7 cellular contexts compared by ENCODE assay signal in genomic region chr2:134258684-134259408, GRCh38. TPM values are rescaled to one million over a fixed set of nuclear protein-coding genes. Genes with fewer than 3 reads are reported as not detected.
A peak's percentile ranks its signal among the peaks of the same experiment; 100 is the strongest.
DNase-seq lines count a peak whose midpoint lies in the region; ATAC-seq and TF ChIP-seq lines count a peak whose summit lies in the region.

No MANE protein-coding gene starts in this region.

- DNase-seq in T-helper 2 cell (peak in 3 of 5 experiments; percentile 28 to 92 (median 65)), fibroblast of lung (ENCODE audit: low read depth in 2 of 2) (no peak), inferior parietal cortex (ENCODE audit: extremely low spot score) (no peak)
- DNase-seq in stimulated activated naive CD8-positive, alpha-beta T cell treated with anti-CD3 and anti-CD28 coated beads, Interleukin-15, amount 100 ng/mL, for 72 hours = peak; percentile 40 to 68

- TF ChIP-seq CTCF in fibroblast of lung (conservative IDR thresholded peaks at IDR 0.05 in 1 of 2, IDR thresholded peaks at IDR 0.05 in 1 of 2; ENCODE audit: low read depth in 1 of 2, low read length in 2 of 2) = no peak

- H3K79me2 ChIP-seq in fibroblast of lung (ENCODE audit: control insufficient read depth, insufficient read depth, low read length) = peaks cover 38% of the 10 kb centered on the region

- no peak overlapping the region for H2AFZ ChIP-seq in fibroblast of lung (ENCODE audit: low read length)

- peak; percentile 33 for ATAC-seq in GM21786 (IDR thresholded peaks at IDR 0.05; ENCODE audit: unreplicated experiment)
- peak; percentile 98 for ATAC-seq in stimulated activated naive CD8-positive, alpha-beta T cell treated with anti-CD3 and anti-CD28 coated beads, Interleukin-15, amount 100 ng/mL, for 72 hours
- ATAC-seq in HG02884 (IDR thresholded peaks at IDR 0.05; ENCODE audit: unreplicated experiment) = no peak
- no peak for ATAC-seq in HG03342 (IDR thresholded peaks at IDR 0.05; ENCODE audit: unreplicated experiment)

- H3K4me2 ChIP-seq in fibroblast of lung (ENCODE audit: extremely low read depth, insufficient read depth, low read length) = no peak overlapping the region

- peak overlapping the region in 1 of 2 donors; percentile 14 for H3K27ac Mint-ChIP-seq in stimulated activated naive CD8-positive, alpha-beta T cell treated with anti-CD3 and anti-CD28 coated beads, Interleukin-15, amount 100 ng/mL, for 72 hours

- peak overlapping the region; percentile 44 to 47 for H3K4me3 Mint-ChIP-seq in stimulated activated naive CD8-positive, alpha-beta T cell treated with anti-CD3 and anti-CD28 coated beads, Interleukin-15, amount 100 ng/mL, for 72 hours

- no peak overlapping the region for H3K4me3 ChIP-seq in fibroblast of lung (replicated peaks in 1 of 4; ENCODE audit: control extremely low read depth in 1 of 4, insufficient read depth in 1 of 4, low read depth in 3 of 4, low read length in 4 of 4)

- no peaks in the 10 kb centered on the region for H3K36me3 ChIP-seq in fibroblast of lung (ENCODE audit: control insufficient read depth, insufficient read depth, low read length)

- H3K27me3 ChIP-seq in fibroblast of lung (ENCODE audit: control insufficient read depth, insufficient read depth, low read length) = no peaks in the 10 kb centered on the region

- H3K9me3 Mint-ChIP-seq in stimulated activated naive CD8-positive, alpha-beta T cell treated with anti-CD3 and anti-CD28 coated beads, Interleukin-15, amount 100 ng/mL, for 72 hours = no peaks in the 10 kb centered on the region

- no peaks in the 10 kb centered on the region for H3K27me3 Mint-ChIP-seq in stimulated activated naive CD8-positive, alpha-beta T cell treated with anti-CD3 and anti-CD28 coated beads, Interleukin-15, amount 100 ng/mL, for 72 hours

- peak overlapping the region; percentile 31 for H3K27ac ChIP-seq in fibroblast of lung (ENCODE audit: insufficient read depth, low read length)

- no peak overlapping the region for H3K9ac ChIP-seq in fibroblast of lung (ENCODE audit: insufficient read depth, low read length)

- H4K20me1 ChIP-seq in fibroblast of lung (ENCODE audit: control insufficient read depth, extremely low read depth, insufficient read depth, low read length) = no peaks in the 10 kb centered on the region

- H3K4me1 ChIP-seq in fibroblast of lung (ENCODE audit: control insufficient read depth, extremely low read depth, insufficient read depth, low read length) = peaks cover 34% of the 10 kb centered on the region

- H3K4me1 Mint-ChIP-seq in stimulated activated naive CD8-positive, alpha-beta T cell treated with anti-CD3 and anti-CD28 coated beads, Interleukin-15, amount 100 ng/mL, for 72 hours = peaks cover 94% of the 10 kb centered on the region

- no peaks in the 10 kb centered on the region for H3K9me3 ChIP-seq in fibroblast of lung (ENCODE audit: control insufficient read depth, insufficient read depth, low read depth, low read length)

RNA-seq across cellular contexts. Expression of gene MGAT5, which starts 5.0 kb away (rescaled TPM):
- total RNA-seq in fibroblast of lung = 75.0 and 301 TPM in 2 replicates
- polyA plus RNA-seq in fibroblast of lung = 102 and 270 TPM in 2 replicates
- 70.3 and 192 TPM in 2 replicates for polyA plus RNA-seq in fibroblast of lung (2012)
- polyA minus RNA-seq in fibroblast of lung (ENCODE audit: low replicate concordance) = 167 and 577 TPM in 2 replicates

Comparison
In these comparisons a context has a peak if more than half of its experiments do, and no peak if none do; other contexts are left out.
1. ATAC-seq: peak in GM21786 (single experiment) and stimulated activated naive CD8-positive, alpha-beta T cell treated with anti-CD3 and anti-CD28 coated beads, Interleukin-15, amount 100 ng/mL, for 72 hours (single experiment); none in HG02884 (single experiment) and HG03342 (single experiment).
2. DNase-seq: peak in T-helper 2 cell (3 of 5) and stimulated activated naive CD8-positive, alpha-beta T cell treated with anti-CD3 and anti-CD28 coated beads, Interleukin-15, amount 100 ng/mL, for 72 hours (2 of 2); none in fibroblast of lung (0 of 2) and inferior parietal cortex (single experiment).